1 cellular context compared by ENCODE assay signal in genomic region chr20:22411568-22412450, GRCh38.
TF ChIP-seq lines count a peak whose summit lies in the region.

No MANE protein-coding gene starts in this region.

TF ChIP-seq in HepG2, 621 proteins besides CTCF, POLR2A, EP300 and RAD21 (continued from another document and continues in another):
- TF ChIP-seq, protein P1, sequence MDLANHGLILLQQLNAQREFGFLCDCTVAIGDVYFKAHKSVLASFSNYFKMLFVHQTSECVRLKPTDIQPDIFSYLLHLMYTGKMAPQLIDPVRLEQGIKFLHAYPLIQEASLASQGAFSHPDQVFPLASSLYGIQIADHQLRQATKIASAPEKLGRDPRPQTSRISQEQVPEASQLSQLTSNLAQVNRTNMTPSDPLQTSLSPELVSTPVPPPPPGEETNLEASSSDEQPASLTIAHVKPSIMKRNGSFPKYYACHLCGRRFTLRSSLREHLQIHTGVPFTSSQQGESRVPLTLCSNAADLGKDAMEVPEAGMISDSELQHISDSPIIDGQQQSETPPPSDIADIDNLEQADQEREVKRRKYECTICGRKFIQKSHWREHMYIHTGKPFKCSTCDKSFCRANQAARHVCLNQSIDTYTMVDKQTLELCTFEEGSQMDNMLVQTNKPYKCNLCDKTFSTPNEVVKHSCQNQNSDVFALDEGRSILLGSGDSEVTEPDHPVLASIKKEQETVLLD (CRISPR knock-in tag; IDR thresholded peaks at IDR 0.05; ENCODE audit: low read depth), result no peak
- TF ChIP-seq ZNF136 (CRISPR knock-in tag; IDR thresholded peaks at IDR 0.05; ENCODE audit: low read depth) (peak; percentile 89; the same call in 1 of the 2 replicates), FIP1L1 (IDR thresholded peaks at IDR 0.05; ENCODE audit: borderline replicate concordance, insufficient read depth, low read depth, low read length) (no peak), HNF4G (IDR thresholded peaks at IDR 0.05; ENCODE audit: borderline replicate concordance, low read depth, low read length) (no peak), HNF4G (CRISPR knock-in tag; IDR thresholded peaks at IDR 0.05; ENCODE audit: borderline replicate concordance, low read depth) (no peak; the same call in 1 of the 2 replicates), ATF7 (IDR thresholded peaks at IDR 0.05) (peak; percentile 15; the same call in 1 of the 2 replicates), ATF7 (CRISPR knock-in tag; IDR thresholded peaks at IDR 0.05) (peak; percentile 86), ISL2 (CRISPR knock-in tag; IDR thresholded peaks at IDR 0.05) (peak; percentile 15; the same call in 1 of the 2 replicates), ADNP (CRISPR knock-in tag; IDR thresholded peaks at IDR 0.05) (no peak), ZNF724P (CRISPR knock-in tag; IDR thresholded peaks at IDR 0.05; ENCODE audit: borderline replicate concordance) (no peak), SNAPC4 (CRISPR knock-in tag; IDR thresholded peaks at IDR 0.05) (peak; percentile 83; the same call in 1 of the 2 replicates), ZIK1 (CRISPR knock-in tag; IDR thresholded peaks at IDR 0.05; ENCODE audit: borderline replicate concordance, low read depth) (no peak), TEAD3 (CRISPR knock-in tag; optimal IDR thresholded peaks at IDR 0.05; ENCODE audit: borderline replicate concordance) (peak; percentile 33), MLXIP (CRISPR knock-in tag; IDR thresholded peaks at IDR 0.05; ENCODE audit: borderline replicate concordance) (no peak), SALL2 (CRISPR knock-in tag; IDR thresholded peaks at IDR 0.05) (no peak; the same call in 1 of the 2 replicates), BHLHE40 (IDR thresholded peaks at IDR 0.05; ENCODE audit: low read length) (no peak), ZNF292 (CRISPR knock-in tag; IDR thresholded peaks at IDR 0.05; ENCODE audit: borderline replicate concordance, low read depth) (peak; percentile 94), ZNF484 (CRISPR knock-in tag; IDR thresholded peaks at IDR 0.05; ENCODE audit: borderline replicate concordance, low read depth) (no peak), ELF3 (CRISPR knock-in tag; IDR thresholded peaks at IDR 0.05) (peak; percentile 57), ZNF20 (CRISPR knock-in tag; IDR thresholded peaks at IDR 0.05) (no peak), ATF1 (CRISPR knock-in tag; IDR thresholded peaks at IDR 0.05) (no peak), SMAD1 (CRISPR knock-in tag; IDR thresholded peaks at IDR 0.05; ENCODE audit: borderline replicate concordance, low read depth) (no peak), ZSCAN31 (CRISPR knock-in tag; IDR thresholded peaks at IDR 0.05; ENCODE audit: low read depth) (no peak), WIZ (CRISPR knock-in tag; IDR thresholded peaks at IDR 0.05) (peak; percentile 71; the same call in 1 of the 2 replicates), ZNF230 (CRISPR knock-in tag; IDR thresholded peaks at IDR 0.05) (0 out of 2 replicates have a peak, but pooled peaks have one; percentile 79), ARID3A (IDR thresholded peaks at IDR 0.05; ENCODE audit: low read depth, low read length) (peak; percentile 98), ZFP36 (IDR thresholded peaks at IDR 0.05; ENCODE audit: borderline replicate concordance, low read depth, low read length, partially characterized antibody) (no peak), RFXAP (CRISPR knock-in tag; IDR thresholded peaks at IDR 0.05; ENCODE audit: borderline replicate concordance) (no peak), ZNF101 (CRISPR knock-in tag; IDR thresholded peaks at IDR 0.05; ENCODE audit: borderline replicate concordance, low read depth) (peak; percentile 85), KMT2B (CRISPR knock-in tag; IDR thresholded peaks at IDR 0.05) (peak; percentile 64; the same call in 1 of the 2 replicates), CHD4 (IDR thresholded peaks at IDR 0.05; ENCODE audit: borderline replicate concordance, low read length) (no peak), PREB (CRISPR knock-in tag; IDR thresholded peaks at IDR 0.05) (no peak), SRSF1 (optimal IDR thresholded peaks at IDR 0.05; ENCODE audit: low read depth, low read length) (no peak), ZNF629 (CRISPR knock-in tag; conservative IDR thresholded peaks at IDR 0.05) (no peak)
- TF ChIP-seq, protein P2, sequence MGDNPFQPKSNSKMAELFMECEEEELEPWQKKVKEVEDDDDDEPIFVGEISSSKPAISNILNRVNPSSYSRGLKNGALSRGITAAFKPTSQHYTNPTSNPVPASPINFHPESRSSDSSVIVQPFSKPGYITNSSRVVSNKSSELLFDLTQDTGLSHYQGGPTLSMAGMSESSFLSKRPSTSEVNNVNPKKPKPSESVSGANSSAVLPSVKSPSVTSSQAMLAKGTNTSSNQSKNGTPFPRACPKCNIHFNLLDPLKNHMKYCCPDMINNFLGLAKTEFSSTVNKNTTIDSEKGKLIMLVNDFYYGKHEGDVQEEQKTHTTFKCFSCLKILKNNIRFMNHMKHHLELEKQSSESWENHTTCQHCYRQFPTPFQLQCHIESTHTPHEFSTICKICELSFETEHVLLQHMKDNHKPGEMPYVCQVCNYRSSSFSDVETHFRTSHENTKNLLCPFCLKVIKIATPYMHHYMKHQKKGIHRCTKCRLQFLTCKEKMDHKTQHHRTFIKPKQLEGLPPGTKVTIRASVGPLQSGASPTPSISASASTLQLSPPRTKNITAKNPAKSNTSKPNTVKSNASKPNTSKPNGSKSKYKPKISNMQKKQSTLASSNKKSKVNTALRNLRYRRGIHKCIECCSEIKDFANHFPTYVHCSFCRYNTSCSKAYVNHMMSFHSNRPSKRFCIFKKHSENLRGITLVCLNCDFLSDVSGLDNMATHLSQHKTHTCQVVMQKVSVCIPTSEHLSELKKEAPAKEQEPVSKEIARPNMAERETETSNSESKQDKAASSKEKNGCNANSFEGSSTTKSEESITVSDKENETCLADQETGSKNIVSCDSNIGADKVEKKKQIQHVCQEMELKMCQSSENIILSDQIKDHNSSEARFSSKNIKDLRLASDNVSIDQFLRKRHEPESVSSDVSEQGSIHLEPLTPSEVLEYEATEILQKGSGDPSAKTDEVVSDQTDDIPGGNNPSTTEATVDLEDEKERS (CRISPR knock-in tag; IDR thresholded peaks at IDR 0.05), result peak; percentile 48; the same call in 1 of the 2 replicates
- TF ChIP-seq, protein P3, sequence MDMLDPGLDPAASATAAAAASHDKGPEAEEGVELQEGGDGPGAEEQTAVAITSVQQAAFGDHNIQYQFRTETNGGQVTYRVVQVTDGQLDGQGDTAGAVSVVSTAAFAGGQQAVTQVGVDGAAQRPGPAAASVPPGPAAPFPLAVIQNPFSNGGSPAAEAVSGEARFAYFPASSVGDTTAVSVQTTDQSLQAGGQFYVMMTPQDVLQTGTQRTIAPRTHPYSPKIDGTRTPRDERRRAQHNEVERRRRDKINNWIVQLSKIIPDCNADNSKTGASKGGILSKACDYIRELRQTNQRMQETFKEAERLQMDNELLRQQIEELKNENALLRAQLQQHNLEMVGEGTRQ (IDR thresholded peaks at IDR 0.05; ENCODE audit: low read depth, low read length), result no peak
- TF ChIP-seq, protein P3 (CRISPR knock-in tag; IDR thresholded peaks at IDR 0.05; ENCODE audit: borderline replicate concordance), result no peak; the same call in 1 of the 2 replicates
- TF ChIP-seq, protein P4, sequence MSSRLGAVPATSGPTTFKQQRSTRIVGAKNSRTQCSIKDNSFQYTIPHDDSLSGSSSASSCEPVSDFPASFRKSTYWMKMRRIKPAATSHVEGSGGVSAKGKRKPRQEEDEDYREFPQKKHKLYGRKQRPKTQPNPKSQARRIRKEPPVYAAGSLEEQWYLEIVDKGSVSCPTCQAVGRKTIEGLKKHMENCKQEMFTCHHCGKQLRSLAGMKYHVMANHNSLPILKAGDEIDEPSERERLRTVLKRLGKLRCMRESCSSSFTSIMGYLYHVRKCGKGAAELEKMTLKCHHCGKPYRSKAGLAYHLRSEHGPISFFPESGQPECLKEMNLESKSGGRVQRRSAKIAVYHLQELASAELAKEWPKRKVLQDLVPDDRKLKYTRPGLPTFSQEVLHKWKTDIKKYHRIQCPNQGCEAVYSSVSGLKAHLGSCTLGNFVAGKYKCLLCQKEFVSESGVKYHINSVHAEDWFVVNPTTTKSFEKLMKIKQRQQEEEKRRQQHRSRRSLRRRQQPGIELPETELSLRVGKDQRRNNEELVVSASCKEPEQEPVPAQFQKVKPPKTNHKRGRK (CRISPR knock-in tag; IDR thresholded peaks at IDR 0.05), result no peak
